24 cellular contexts compared by ENCODE assay signal in the genomic region with DNA sequence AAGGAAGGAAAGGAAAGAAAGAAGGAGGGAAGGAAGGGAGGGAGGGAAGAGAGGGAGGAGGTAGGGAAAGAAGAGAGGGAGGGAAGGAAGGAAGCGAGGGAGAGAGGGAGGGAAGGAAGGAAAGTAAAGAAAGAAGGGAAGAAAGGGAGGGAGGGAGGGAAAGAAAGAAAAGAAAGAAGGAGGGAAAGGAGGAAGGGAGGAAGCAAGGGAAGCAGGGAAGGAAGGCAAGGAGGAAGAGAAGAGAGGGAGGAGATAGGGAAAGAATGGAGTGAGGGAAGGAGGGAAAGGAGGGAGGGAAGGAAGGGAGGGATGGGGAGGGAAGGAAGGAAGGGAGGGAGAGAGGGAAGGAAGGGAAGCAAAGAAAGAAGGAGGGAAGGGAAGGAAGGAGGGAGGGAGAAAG.
"Had no signal": no experiment of that assay in that cellular context is flagged by ENCODE, and none has a peak within 500 bp of the region (broad histone marks: within the 10 kb centered on the region; RNA-seq: fewer than 3 reads in every experiment).

No MANE protein-coding gene starts in this region.

- H3K9me3 Mint-ChIP-seq: activated CD4-positive, alpha-beta memory T cell treated with anti-CD3 and anti-CD28 coated beads for 36 hours; activated CD4-positive, alpha-beta T cell treated with anti-CD3 and anti-CD28 coated beads, Interleukin-2, amount 10 ng/mL, durations not matched to agents 24 days and 14 days; brain; naive thymus-derived CD8-positive, alpha-beta T cell; T-helper 1 cell treated with Interleukin-12 subunit alpha and Interleukin-12 subunit beta and Interleukin-4 antibody, amounts not matched to agents 30 μg/mL and 1 μg/mL, for 36 hours had no signal

- ATAC-seq: naive thymus-derived CD8-positive, alpha-beta T cell; right cardiac atrium had no signal

- H3K27ac ChIP-seq: ascending aorta, cardiac muscle cell, coronary artery, stomach, thyroid gland, upper lobe of left lung, vagina had no signal

- H3K27me3 ChIP-seq: ascending aorta, cardiac muscle cell, spleen, stomach, thyroid gland, upper lobe of left lung, vagina had no signal

- H3K4me1 Mint-ChIP-seq: brain had no signal

- H3K4me3 ChIP-seq: ascending aorta, cardiac muscle cell, coronary artery, spleen, stomach, thyroid gland, upper lobe of left lung, vagina had no signal

- FAIRE-seq: endothelial cell of umbilical vein, kidney had no signal

- H3K27ac Mint-ChIP-seq: activated CD4-positive, alpha-beta memory T cell treated with anti-CD3 and anti-CD28 coated beads for 36 hours; activated naive CD8-positive, alpha-beta T cell; brain had no signal

- H3K9me3 ChIP-seq: ascending aorta, spleen, stomach, thyroid gland, upper lobe of left lung, vagina had no signal

- H3K27me3 Mint-ChIP-seq: activated CD4-positive, alpha-beta memory T cell treated with anti-CD3 and anti-CD28 coated beads for 36 hours; activated naive CD8-positive, alpha-beta T cell had no signal

- H3K4me3 Mint-ChIP-seq: activated CD4-positive, alpha-beta memory T cell treated with anti-CD3 and anti-CD28 coated beads for 36 hours; activated CD4-positive, alpha-beta T cell treated with anti-CD3 and anti-CD28 coated beads, Interleukin-2, amount 10 ng/mL, durations not matched to agents 24 days and 14 days; activated naive CD8-positive, alpha-beta T cell; brain had no signal

- DNase-seq: activated CD4-positive, alpha-beta T cell treated with anti-CD3 and anti-CD28 coated beads, Interleukin-2, amount 10 ng/mL, durations not matched to agents 24 days and 14 days; activated CD4-positive, CD25-positive, alpha-beta regulatory T cell treated with anti-CD3 and anti-CD28 coated beads, Interleukin-2, amount 50 U/mL, for 72 hours; activated effector memory CD4-positive, alpha-beta T cell treated with Interleukin-2 at 50 U/mL for 16 hours; foreskin fibroblast; head of caudate nucleus; hippocampal formation; kidney; midbrain; naive thymus-derived CD8-positive, alpha-beta T cell; right cardiac atrium; spleen; stomach; SW 1271; thyroid gland; upper lobe of left lung had no signal

- H3K4me1 ChIP-seq: vagina had no signal

- H3K36me3 ChIP-seq: ascending aorta, cardiac muscle cell, spleen, stomach, thyroid gland, upper lobe of left lung, vagina had no signal

- H3K36me3 Mint-ChIP-seq: activated CD4-positive, alpha-beta memory T cell treated with anti-CD3 and anti-CD28 coated beads for 36 hours; brain; naive thymus-derived CD8-positive, alpha-beta T cell had no signal
